ENCODE assay signal across 18 cellular contexts in the genomic region with DNA sequence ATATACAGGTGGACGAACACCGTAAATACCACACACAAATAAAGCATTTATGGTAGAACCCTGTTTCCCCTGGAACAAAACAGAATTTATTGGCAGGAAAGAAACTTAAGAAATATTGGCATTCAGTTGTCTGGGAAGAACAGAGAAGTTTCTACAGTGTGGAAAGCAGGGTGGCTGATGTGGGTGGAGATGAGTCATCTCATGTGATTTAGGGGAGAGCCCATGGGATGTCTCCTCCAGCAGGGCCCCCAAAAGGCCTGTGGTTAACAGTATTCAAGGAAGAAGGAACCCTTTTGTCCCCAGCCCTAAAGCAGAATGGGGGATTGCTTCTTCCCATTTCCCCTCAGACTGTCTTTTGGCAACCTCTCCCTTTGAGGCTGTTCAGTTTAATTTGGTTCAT. TPM values are rescaled to one million over a fixed set of nuclear protein-coding genes. Genes with fewer than 3 reads are reported as not detected.
DNase-seq lines count a peak whose midpoint lies in the region; ATAC-seq and TF ChIP-seq lines count a peak whose summit lies in the region.
"Had no signal": no experiment of that assay in that cellular context is flagged by ENCODE, and none has a peak within 500 bp of the region (broad histone marks: within the 10 kb centered on the region; RNA-seq: fewer than 3 reads in every experiment).

No MANE protein-coding gene starts in this region.

- intact Hi-C loops in lower lobe of right lung (cut with DNase I) (no loop called here), vagina (cut with DNase I) (no loop called here), PC-3 (cut with micrococcal nuclease) (no loop called here)

- H3K27ac ChIP-seq in lower lobe of right lung: no peak overlapping the region
- peak overlapping the region; percentile 59 for H3K27ac ChIP-seq in vagina
- H3K27ac ChIP-seq in PC-3 (ENCODE audit: low read length): no peak overlapping the region
- H3K27ac ChIP-seq: RWPE1, SJCRH30 had no signal

- H3K4me3 Mint-ChIP-seq in T-helper 2 cell treated with Interferon-gamma antibody and Interleukin-4, amounts not matched to agents 5 μg/mL and 100 μg/mL, for 36 hours: no peak overlapping the region
- no peak overlapping the region for H3K4me3 Mint-ChIP-seq in stimulated activated memory B cell treated with anti-CD40 and anti-IgM and Interleukin-4, amounts not matched to agents 10 μg/mL and 1 μg/mL and 100 μg/mL, for 72 hours
- H3K4me3 Mint-ChIP-seq: IgD-negative memory B cell had no signal

- H3K4me3 ChIP-seq in adipocyte (ENCODE audit: low read length): peak overlapping the region; percentile 36
- no peak overlapping the region for H3K4me3 ChIP-seq in lower lobe of right lung
- no peak overlapping the region for H3K4me3 ChIP-seq in vagina
- no peak overlapping the region for H3K4me3 ChIP-seq in PC-3 (ENCODE audit: low read length)
- H3K4me3 ChIP-seq: HAP-1, SJCRH30 had no signal

- peaks cover 26% of the 10 kb centered on the region for H3K27me3 Mint-ChIP-seq in T-helper 2 cell treated with Interferon-gamma antibody and Interleukin-4, amounts not matched to agents 5 μg/mL and 100 μg/mL, for 36 hours (ENCODE audit: low read depth)
- H3K27me3 Mint-ChIP-seq in stimulated activated memory B cell treated with anti-CD40 and anti-IgM and Interleukin-4, amounts not matched to agents 10 μg/mL and 1 μg/mL and 100 μg/mL, for 72 hours: peaks cover 67% of the 10 kb centered on the region

- H3F3A ChIP-seq in PC-3 (ENCODE audit: low read length, unreplicated experiment): no peaks in the 10 kb centered on the region

- H3K9ac ChIP-seq in adipocyte (ENCODE audit: low read length) (no peak overlapping the region), PC-3 (ENCODE audit: low read length) (no peak overlapping the region)

- no peaks in the 10 kb centered on the region for H3K79me2 ChIP-seq in PC-3 (ENCODE audit: low read length)

- CTCF ChIA-PET in PC-3 (lab: Charles Lee): no interaction called here

- H3K9me3 ChIP-seq in adipocyte (ENCODE audit: control insufficient read depth, low read length) (no peaks in the 10 kb centered on the region), lower lobe of right lung (no peaks in the 10 kb centered on the region), vagina (no peaks in the 10 kb centered on the region), PC-3 (ENCODE audit: low read length) (no peaks in the 10 kb centered on the region)
- H3K9me3 ChIP-seq: HAP-1, SJCRH30 had no signal

- H3K4me1 Mint-ChIP-seq in T-helper 2 cell treated with Interferon-gamma antibody and Interleukin-4, amounts not matched to agents 5 μg/mL and 100 μg/mL, for 36 hours (ENCODE audit: low read depth): no peaks in the 10 kb centered on the region
- H3K4me1 Mint-ChIP-seq in stimulated activated memory B cell treated with anti-CD40 and anti-IgM and Interleukin-4, amounts not matched to agents 10 μg/mL and 1 μg/mL and 100 μg/mL, for 72 hours: no peaks in the 10 kb centered on the region
- H3K4me1 Mint-ChIP-seq: IgD-negative memory B cell had no signal

- no peaks in the 10 kb centered on the region for H4K20me1 ChIP-seq in PC-3 (ENCODE audit: low read length)

- ATAC-seq in lower lobe of right lung (peak; percentile 72), PC-3 (no peak)
- no peak for ATAC-seq in stimulated activated memory B cell treated with anti-CD40 and anti-IgM and Interleukin-4, amounts not matched to agents 10 μg/mL and 1 μg/mL and 100 μg/mL, for 72 hours

- no peaks in the 10 kb centered on the region for H3K36me3 ChIP-seq in adipocyte (ENCODE audit: control insufficient read depth, insufficient read depth, low read length, severe bottlenecking)
- H3K36me3 ChIP-seq in lower lobe of right lung: no peaks in the 10 kb centered on the region
- H3K36me3 ChIP-seq in vagina: no peaks in the 10 kb centered on the region
- no peaks in the 10 kb centered on the region for H3K36me3 ChIP-seq in PC-3 (ENCODE audit: low read depth, low read length)
- H3K36me3 ChIP-seq: HAP-1, SJCRH30 had no signal

- no peak overlapping the region for H3K4me2 ChIP-seq in PC-3 (ENCODE audit: low read length)

- no peaks in the 10 kb centered on the region for H3K9me2 ChIP-seq in PC-3 (replicated peaks; ENCODE audit: low read length)

- POLR2A ChIA-PET in PC-3 (lab: Charles Lee; ENCODE audit: unreplicated experiment): no interaction called here

- no peak overlapping the region for H2AFZ ChIP-seq in PC-3 (ENCODE audit: low read length)

- H3K4me1 ChIP-seq in adipocyte (ENCODE audit: control insufficient read depth, insufficient read depth, low read length) (peaks cover 11% of the 10 kb centered on the region), lower lobe of right lung (peaks cover 7% of the 10 kb centered on the region), vagina (peaks cover 13% of the 10 kb centered on the region), PC-3 (ENCODE audit: insufficient read depth, low read length) (no peaks in the 10 kb centered on the region)
- H3K4me1 ChIP-seq: HAP-1 had no signal

- no peak for TF ChIP-seq POLR2A in vagina (IDR thresholded peaks at IDR 0.05)

- DNase-seq in GM03348 (ENCODE audit: low spot score) (peak; percentile 66), adipocyte (ENCODE audit: low read depth) (no peak), lower lobe of right lung (no peak), vagina (ENCODE audit: extremely low spot score in 2 of 2) (no peak), PC-3 (no peak)
- no peak for DNase-seq in T-helper 2 cell treated with Interferon-gamma antibody and Interleukin-4, amounts not matched to agents 5 μg/mL and 100 μg/mL, for 36 hours (ENCODE audit: low spot score)
- DNase-seq: DMS153, EL, NCI-H146, NCI-H345, NCI-H526 treated with DMSO at 0.1 percent for 48 hours, SJCRH30 had no signal

- no TSS peak for BruUV-seq in PC-3 (replicated peaks; lab: Mats Ljungman, UMichigan)

- TF ChIP-seq CTCF in lower lobe of right lung (IDR thresholded peaks at IDR 0.05) (no peak), vagina (IDR thresholded peaks at IDR 0.05) (no peak), PC-3 (conservative IDR thresholded peaks at IDR 0.05; ENCODE audit: low read depth, low read length) (no peak)

- H3K27me3 ChIP-seq in adipocyte (replicated peaks; ENCODE audit: control insufficient read depth, insufficient read depth, low read length) (no peaks in the 10 kb centered on the region), lower lobe of right lung (ENCODE audit: low read depth) (peaks cover 11% of the 10 kb centered on the region), vagina (no peaks in the 10 kb centered on the region), PC-3 (ENCODE audit: low read length) (no peaks in the 10 kb centered on the region)
- H3K27me3 ChIP-seq: SJCRH30 had no signal

- H3K36me3 Mint-ChIP-seq in T-helper 2 cell treated with Interferon-gamma antibody and Interleukin-4, amounts not matched to agents 5 μg/mL and 100 μg/mL, for 36 hours (ENCODE audit: low read depth): no peaks in the 10 kb centered on the region
- no peaks in the 10 kb centered on the region for H3K36me3 Mint-ChIP-seq in stimulated activated memory B cell treated with anti-CD40 and anti-IgM and Interleukin-4, amounts not matched to agents 10 μg/mL and 1 μg/mL and 100 μg/mL, for 72 hours
- H3K36me3 Mint-ChIP-seq: IgD-negative memory B cell had no signal

- no peaks in the 10 kb centered on the region for H3K9me3 Mint-ChIP-seq in T-helper 2 cell treated with Interferon-gamma antibody and Interleukin-4, amounts not matched to agents 5 μg/mL and 100 μg/mL, for 36 hours
- H3K9me3 Mint-ChIP-seq in stimulated activated memory B cell treated with anti-CD40 and anti-IgM and Interleukin-4, amounts not matched to agents 10 μg/mL and 1 μg/mL and 100 μg/mL, for 72 hours: no peaks in the 10 kb centered on the region
- H3K9me3 Mint-ChIP-seq: IgD-negative memory B cell had no signal

- no peak overlapping the region for H3K27ac Mint-ChIP-seq in T-helper 2 cell treated with Interferon-gamma antibody and Interleukin-4, amounts not matched to agents 5 μg/mL and 100 μg/mL, for 36 hours
- no peak overlapping the region for H3K27ac Mint-ChIP-seq in stimulated activated memory B cell treated with anti-CD40 and anti-IgM and Interleukin-4, amounts not matched to agents 10 μg/mL and 1 μg/mL and 100 μg/mL, for 72 hours

RNA-seq across cellular contexts. Expression of a gene that starts 24.2 kb away (rescaled TPM):
- total RNA-seq in lower lobe of right lung (not detected), vagina (not detected), PC-3 (2014; rRNA removed) (0.07 TPM in 1 of 2 replicates, not detected in the other)
- total RNA-seq: HT1080, OCI-LY7 had no signal

RNA-seq across cellular contexts. Expression of a gene that starts 43.6 kb away (rescaled TPM):
- total RNA-seq in lower lobe of right lung (0.38 TPM), vagina (16.7 TPM), PC-3 (2014; rRNA removed) (26.8 and 27.9 TPM in 2 replicates)
- total RNA-seq: OCI-LY7 had no signal

Comparison
In these comparisons a context has a peak if more than half of its experiments do, and no peak if none do; other contexts are left out.
1. ATAC-seq: peak in lower lobe of right lung (2 of 2); none in PC-3 (single experiment) and stimulated activated memory B cell treated with anti-CD40 and anti-IgM and Interleukin-4, amounts not matched to agents 10 μg/mL and 1 μg/mL and 100 μg/mL, for 72 hours (single experiment).
2. RNA of a gene that starts 43.6 kb away (total RNA-seq): 26.8 to 27.9 TPM in PC-3 and 16.7 TPM in vagina (single experiment); 0.38 TPM in lower lobe of right lung (single experiment); every median in the first group is over 10 times any median in the second.